In the genomic region with DNA sequence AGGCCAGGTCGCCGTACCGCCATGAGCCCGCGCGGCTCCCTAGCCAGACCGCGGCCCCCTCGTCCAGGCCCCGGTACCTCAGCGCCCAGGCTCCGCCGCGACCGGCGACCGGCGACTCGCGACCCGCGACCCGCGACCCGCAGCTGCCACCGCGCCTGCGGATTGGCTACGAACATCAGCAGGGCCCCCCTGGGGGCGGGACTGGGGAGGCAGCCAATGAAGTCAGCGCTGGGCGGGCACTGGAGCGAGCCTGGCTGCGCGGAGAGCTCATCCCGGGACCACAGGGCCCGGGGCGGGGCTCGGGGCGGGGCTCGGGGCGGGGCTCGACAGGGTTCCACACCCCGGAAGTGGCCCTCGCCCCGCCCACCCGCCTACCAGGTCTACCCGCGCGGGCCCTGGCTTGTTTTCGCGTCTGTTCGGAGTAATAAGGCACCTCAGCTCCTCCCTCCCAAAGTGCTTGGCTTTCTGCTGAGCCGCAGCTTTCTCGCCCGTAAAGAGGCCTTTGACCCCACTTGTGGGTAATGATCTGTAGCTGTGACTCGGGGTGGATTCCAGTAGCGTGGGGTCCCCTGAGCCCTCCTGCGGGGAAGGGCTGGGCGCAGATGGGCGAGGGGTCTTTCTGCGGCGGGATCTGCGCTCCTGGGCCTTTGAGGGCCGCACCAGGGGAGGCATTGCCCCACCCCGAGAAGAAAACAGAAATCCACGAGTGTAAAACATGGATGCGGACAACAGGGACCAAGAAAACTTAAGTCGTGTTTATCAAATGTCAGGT, we compare ENCODE assay signal across 8 cellular contexts. TPM values are rescaled to one million over a fixed set of nuclear protein-coding genes. Genes with fewer than 3 reads are reported as not detected.
DNase-seq lines count a peak whose midpoint lies in the region; ATAC-seq and TF ChIP-seq lines count a peak whose summit lies in the region.

Gene LYSMD4, minus strand, starts transcription at position 170 of the 772 bp plus-strand sequence. CDS start 1,438 bp downstream, outside the sequence.

- H3K4me3 ChIP-seq in cardiac fibroblast (replicated peaks in 1 of 2; ENCODE audit: low read depth in 2 of 2, low read length in 2 of 2) (peak within 1 kb of the TSS; percentile 82 to 86), spleen (peak within 1 kb of the TSS; percentile 83 to 97 (median 88))

- H3K27me3 Mint-ChIP-seq in WTC11 (ENCODE audit: low read depth) = peaks cover 7% of the 10 kb centered on the region

- H3K4me3 Mint-ChIP-seq in WTC11 = peak within 1 kb of the TSS; percentile 84

- intact Hi-C loops in spleen (cut with DNase I; ENCODE audit: low total_unique reads) = no loop called here

- H3K4me1 ChIP-seq in spleen = peaks cover 0 to 37% (median 21%) of the 10 kb centered on the region in 6 donors

- no peak for TF ChIP-seq POLR2A in spleen (IDR thresholded peaks at IDR 0.05)

- H3K9me3 Mint-ChIP-seq in WTC11 = no peaks in the 10 kb centered on the region

- H3K9me3 ChIP-seq in spleen = no peaks in the 10 kb centered on the region

- H3K4me1 Mint-ChIP-seq in WTC11 = peaks cover 31% of the 10 kb centered on the region

- TF ChIP-seq CTCF in WTC11 (IDR thresholded peaks at IDR 0.05) (no peak), cardiac fibroblast (IDR thresholded peaks at IDR 0.05; ENCODE audit: low read depth, low read length) (no peak), spleen (IDR thresholded peaks at IDR 0.05 in 8 of 11, conservative IDR thresholded peaks at IDR 0.05 in 3 of 11) (peak in 1 of 11 experiments; percentile 17)

- CTCF ChIA-PET in WTC11 (lab: Charles Lee) = interaction anchor here (0.6 to 6.3 kb wide), 17 partner anchors 12 to 520 kb away, joined by 3 to 80 read pairs (median 4); partner anchors contain the start of gene LRRC28

- POLR2A ChIA-PET in WTC11 (lab: Charles Lee) = interaction anchor here (0.6 to 1.5 kb wide), 5 partner anchors 18 to 335 kb away, joined by 3 to 4 read pairs (median 3); no protein-coding TSS in a partner anchor

- ATAC-seq in GM19043 (IDR thresholded peaks at IDR 0.05; ENCODE audit: low read depth, unreplicated experiment) (peak; percentile 98), HG03342 (IDR thresholded peaks at IDR 0.05; ENCODE audit: unreplicated experiment) (peak; percentile 99), WTC11 (peak; percentile 96)

- WGBS in spleen, 5 donors = 10 to 49% (median 13%) methylated on average over 13 to 69 of the region's 69 CpGs

- H3K36me3 Mint-ChIP-seq in WTC11 = no peaks in the 10 kb centered on the region; the same call in 1 of the 2 replicates

- H3K36me3 ChIP-seq in spleen = peaks cover 0 to 16% (median 9%) of the 10 kb centered on the region in 6 donors

- peak within 1 kb of the TSS; percentile 81 to 89 (median 84) for H3K27ac ChIP-seq in spleen

- H3K27me3 ChIP-seq in spleen (replicated peaks in 1 of 7) = no peaks in the 10 kb centered on the region

- H3K27ac Mint-ChIP-seq in WTC11 = peak within 1 kb of the TSS; percentile 97

- DNase-seq in AG20443 (ENCODE audit: low spot score) (peak; percentile 100), NCI-H345 (lab: John Stamatoyannopoulos, UW) (peak; percentile 91), WTC11 (ENCODE audit: low spot score) (peak; percentile 98), cardiac fibroblast (ENCODE audit: low read depth in 2 of 2) (peak; percentile 93 to 96), iris pigment epithelial cell (ENCODE audit: low read depth) (peak; percentile 92), spleen (peak; percentile 99)

TF ChIP-seq in WTC11, 78 proteins besides CTCF, POLR2A, EP300 and RAD21 (continues in another document):
- TF ChIP-seq JAZF1 (CRISPR knock-in tag; IDR thresholded peaks at IDR 0.05) (no peak), NFATC4 (CRISPR knock-in tag; IDR thresholded peaks at IDR 0.05) (no peak), ZNF416 (CRISPR knock-in tag; IDR thresholded peaks at IDR 0.05) (0 out of 2 replicates have a peak, but pooled peaks have one; percentile 14), SP1 (CRISPR knock-in tag; conservative IDR thresholded peaks at IDR 0.05) (peak; percentile 64), ERG (CRISPR knock-in tag; IDR thresholded peaks at IDR 0.05) (no peak), ZNF138 (CRISPR knock-in tag; conservative IDR thresholded peaks at IDR 0.05) (no peak), ESRRA (CRISPR knock-in tag; IDR thresholded peaks at IDR 0.05; ENCODE audit: borderline replicate concordance) (no peak), SMAD3 (CRISPR knock-in tag; IDR thresholded peaks at IDR 0.05; ENCODE audit: borderline replicate concordance) (no peak), NFYB (CRISPR knock-in tag; conservative IDR thresholded peaks at IDR 0.05; ENCODE audit: low read depth) (peak; percentile 36; the same call in 1 of the 2 replicates)
- TF ChIP-seq, protein P1, sequence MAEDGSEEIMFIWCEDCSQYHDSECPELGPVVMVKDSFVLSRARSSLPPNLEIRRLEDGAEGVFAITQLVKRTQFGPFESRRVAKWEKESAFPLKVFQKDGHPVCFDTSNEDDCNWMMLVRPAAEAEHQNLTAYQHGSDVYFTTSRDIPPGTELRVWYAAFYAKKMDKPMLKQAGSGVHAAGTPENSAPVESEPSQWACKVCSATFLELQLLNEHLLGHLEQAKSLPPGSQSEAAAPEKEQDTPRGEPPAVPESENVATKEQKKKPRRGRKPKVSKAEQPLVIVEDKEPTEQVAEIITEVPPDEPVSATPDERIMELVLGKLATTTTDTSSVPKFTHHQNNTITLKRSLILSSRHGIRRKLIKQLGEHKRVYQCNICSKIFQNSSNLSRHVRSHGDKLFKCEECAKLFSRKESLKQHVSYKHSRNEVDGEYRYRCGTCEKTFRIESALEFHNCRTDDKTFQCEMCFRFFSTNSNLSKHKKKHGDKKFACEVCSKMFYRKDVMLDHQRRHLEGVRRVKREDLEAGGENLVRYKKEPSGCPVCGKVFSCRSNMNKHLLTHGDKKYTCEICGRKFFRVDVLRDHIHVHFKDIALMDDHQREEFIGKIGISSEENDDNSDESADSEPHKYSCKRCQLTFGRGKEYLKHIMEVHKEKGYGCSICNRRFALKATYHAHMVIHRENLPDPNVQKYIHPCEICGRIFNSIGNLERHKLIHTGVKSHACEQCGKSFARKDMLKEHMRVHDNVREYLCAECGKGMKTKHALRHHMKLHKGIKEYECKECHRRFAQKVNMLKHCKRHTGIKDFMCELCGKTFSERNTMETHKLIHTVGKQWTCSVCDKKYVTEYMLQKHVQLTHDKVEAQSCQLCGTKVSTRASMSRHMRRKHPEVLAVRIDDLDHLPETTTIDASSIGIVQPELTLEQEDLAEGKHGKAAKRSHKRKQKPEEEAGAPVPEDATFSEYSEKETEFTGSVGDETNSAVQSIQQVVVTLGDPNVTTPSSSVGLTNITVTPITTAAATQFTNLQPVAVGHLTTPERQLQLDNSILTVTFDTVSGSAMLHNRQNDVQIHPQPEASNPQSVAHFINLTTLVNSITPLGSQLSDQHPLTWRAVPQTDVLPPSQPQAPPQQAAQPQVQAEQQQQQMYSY (CRISPR knock-in tag; IDR thresholded peaks at IDR 0.05) = no peak
- TF ChIP-seq, protein P2, sequence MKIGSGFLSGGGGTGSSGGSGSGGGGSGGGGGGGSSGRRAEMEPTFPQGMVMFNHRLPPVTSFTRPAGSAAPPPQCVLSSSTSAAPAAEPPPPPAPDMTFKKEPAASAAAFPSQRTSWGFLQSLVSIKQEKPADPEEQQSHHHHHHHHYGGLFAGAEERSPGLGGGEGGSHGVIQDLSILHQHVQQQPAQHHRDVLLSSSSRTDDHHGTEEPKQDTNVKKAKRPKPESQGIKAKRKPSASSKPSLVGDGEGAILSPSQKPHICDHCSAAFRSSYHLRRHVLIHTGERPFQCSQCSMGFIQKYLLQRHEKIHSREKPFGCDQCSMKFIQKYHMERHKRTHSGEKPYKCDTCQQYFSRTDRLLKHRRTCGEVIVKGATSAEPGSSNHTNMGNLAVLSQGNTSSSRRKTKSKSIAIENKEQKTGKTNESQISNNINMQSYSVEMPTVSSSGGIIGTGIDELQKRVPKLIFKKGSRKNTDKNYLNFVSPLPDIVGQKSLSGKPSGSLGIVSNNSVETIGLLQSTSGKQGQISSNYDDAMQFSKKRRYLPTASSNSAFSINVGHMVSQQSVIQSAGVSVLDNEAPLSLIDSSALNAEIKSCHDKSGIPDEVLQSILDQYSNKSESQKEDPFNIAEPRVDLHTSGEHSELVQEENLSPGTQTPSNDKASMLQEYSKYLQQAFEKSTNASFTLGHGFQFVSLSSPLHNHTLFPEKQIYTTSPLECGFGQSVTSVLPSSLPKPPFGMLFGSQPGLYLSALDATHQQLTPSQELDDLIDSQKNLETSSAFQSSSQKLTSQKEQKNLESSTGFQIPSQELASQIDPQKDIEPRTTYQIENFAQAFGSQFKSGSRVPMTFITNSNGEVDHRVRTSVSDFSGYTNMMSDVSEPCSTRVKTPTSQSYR (CRISPR knock-in tag; IDR thresholded peaks at IDR 0.05) = no peak
- TF ChIP-seq, protein P3, sequence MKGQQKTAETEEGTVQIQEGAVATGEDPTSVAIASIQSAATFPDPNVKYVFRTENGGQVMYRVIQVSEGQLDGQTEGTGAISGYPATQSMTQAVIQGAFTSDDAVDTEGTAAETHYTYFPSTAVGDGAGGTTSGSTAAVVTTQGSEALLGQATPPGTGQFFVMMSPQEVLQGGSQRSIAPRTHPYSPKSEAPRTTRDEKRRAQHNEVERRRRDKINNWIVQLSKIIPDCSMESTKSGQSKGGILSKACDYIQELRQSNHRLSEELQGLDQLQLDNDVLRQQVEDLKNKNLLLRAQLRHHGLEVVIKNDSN (CRISPR knock-in tag; IDR thresholded peaks at IDR 0.05) = no peak
- TF ChIP-seq, protein P4, sequence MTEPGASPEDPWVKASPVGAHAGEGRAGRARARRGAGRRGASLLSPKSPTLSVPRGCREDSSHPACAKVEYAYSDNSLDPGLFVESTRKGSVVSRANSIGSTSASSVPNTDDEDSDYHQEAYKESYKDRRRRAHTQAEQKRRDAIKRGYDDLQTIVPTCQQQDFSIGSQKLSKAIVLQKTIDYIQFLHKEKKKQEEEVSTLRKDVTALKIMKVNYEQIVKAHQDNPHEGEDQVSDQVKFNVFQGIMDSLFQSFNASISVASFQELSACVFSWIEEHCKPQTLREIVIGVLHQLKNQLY (CRISPR knock-in tag; IDR thresholded peaks at IDR 0.05) = no peak

RNA-seq across cellular contexts. Expression of gene LYSMD4, which starts in this region (rescaled TPM):
- total RNA-seq in WTC11 (2021) = 14.1 to 15.3 TPM (median 14.9 TPM) in 3 replicates
- total RNA-seq in spleen = 10 to 100 TPM in 1 of 7 donors, 1 to 10 TPM in 6; 5.4 to 13.3 (median 7.6) TPM
- polyA plus RNA-seq in spleen = 1 to 10 TPM; 2.5 to 5.7 (median 4.8) TPM

Comparison
In these comparisons a context has a peak if more than half of its experiments do, and no peak if none do; other contexts are left out.
1. Peak in every context shown above with its lines: DNase-seq, ATAC-seq, H3K4me3 ChIP-seq and H3K27ac ChIP-seq.